9 cellular contexts compared by ENCODE assay signal in the genomic region with DNA sequence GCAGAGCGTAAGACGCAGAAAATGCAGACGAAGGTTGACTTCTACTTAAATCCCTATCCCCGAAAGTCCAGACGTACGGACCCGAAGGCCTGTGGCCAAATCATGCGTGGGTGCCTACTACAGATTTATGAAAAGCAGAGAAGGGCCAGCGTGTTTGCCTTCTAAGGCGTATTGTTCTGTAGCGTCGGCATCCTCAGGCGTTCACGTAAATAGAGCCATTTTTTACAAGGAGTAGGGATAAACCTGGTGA. TPM values are rescaled to one million over a fixed set of nuclear protein-coding genes. Genes with fewer than 3 reads are reported as not detected.
DNase-seq lines count a peak whose midpoint lies in the region; ATAC-seq and TF ChIP-seq lines count a peak whose summit lies in the region.
"Had no signal": no experiment of that assay in that cellular context is flagged by ENCODE, and none has a peak within 500 bp of the region (broad histone marks: within the 10 kb centered on the region; RNA-seq: fewer than 3 reads in every experiment).

No MANE protein-coding gene starts in this region.

- WGBS in transverse colon (ENCODE audit: low coverage in 1 of 2), 2 donors = 26% methylated on average over 14 of the region's 14 CpGs; no CpG with 5 or more reads in 1 of the 2 donors

- no peak overlapping the region for H3K27ac Mint-ChIP-seq in activated naive CD4-positive, alpha-beta T cell treated with anti-CD3 and anti-CD28 coated beads, Interleukin-2, amount 50 U/mL, for 24 hours
- no peak overlapping the region for H3K27ac Mint-ChIP-seq in dendritic cell treated with granulocyte-macrophage colony-stimulating factor and Interleukin-4, amounts not matched to agents 40 ng/mL and 50 ng/mL, for 4 days

- H3K4me1 Mint-ChIP-seq in activated naive CD4-positive, alpha-beta T cell treated with anti-CD3 and anti-CD28 coated beads, Interleukin-2, amount 50 U/mL, for 24 hours = peaks cover 30% of the 10 kb centered on the region
- H3K4me1 Mint-ChIP-seq in dendritic cell treated with granulocyte-macrophage colony-stimulating factor and Interleukin-4, amounts not matched to agents 40 ng/mL and 50 ng/mL, for 4 days (ENCODE audit: low read depth) = peaks cover 25% of the 10 kb centered on the region

- H3K27ac ChIP-seq in mucosa of rectum (ENCODE audit: low read depth in 2 of 2, low read length in 2 of 2) (peak overlapping the region; percentile 84 to 88), transverse colon (peak overlapping the region; percentile 87 to 89 (median 88))

- no peak for TF ChIP-seq CTCF in transverse colon (IDR thresholded peaks at IDR 0.05)

- H3K4me1 ChIP-seq in mucosa of rectum (ENCODE audit: control insufficient read depth in 2 of 2, insufficient read depth in 2 of 2, low read length in 2 of 2) = peaks cover 3 to 11% of the 10 kb centered on the region in 2 donors
- H3K4me1 ChIP-seq in transverse colon = peaks cover 0 to 33% (median 2%) of the 10 kb centered on the region in 4 donors

- H3K36me3 Mint-ChIP-seq in activated naive CD4-positive, alpha-beta T cell treated with anti-CD3 and anti-CD28 coated beads, Interleukin-2, amount 50 U/mL, for 24 hours = no peaks in the 10 kb centered on the region
- no peaks in the 10 kb centered on the region for H3K36me3 Mint-ChIP-seq in dendritic cell treated with granulocyte-macrophage colony-stimulating factor and Interleukin-4, amounts not matched to agents 40 ng/mL and 50 ng/mL, for 4 days (ENCODE audit: low read depth)

- H3K9me3 ChIP-seq in mucosa of rectum (ENCODE audit: control insufficient read depth in 2 of 2, low read length in 2 of 2) (no peaks in the 10 kb centered on the region), transverse colon (no peaks in the 10 kb centered on the region)
- H3K9me3 ChIP-seq: MG63 had no signal

- intact Hi-C loops in dendritic cell treated with granulocyte-macrophage colony-stimulating factor and Interleukin-4, amounts not matched to agents 40 ng/mL and 50 ng/mL, for 4 days (cut with micrococcal nuclease) = loop anchor here (2.0 kb wide), 1 partner anchor 13 kb away; no protein-coding TSS in a partner anchor
- intact Hi-C loops in transverse colon (cut with DNase I; ENCODE audit: low total_unique reads) = no loop called here

- in situ Hi-C loops in transverse colon (cut with MboI; ENCODE audit: low pct_ligation_motif_present in 1 of 4, low pct_unique_long_range_greater_than_20kb in 1 of 4, low sequenced_read_pairs in 3 of 4) = no loop called here

- H3K27me3 Mint-ChIP-seq in activated naive CD4-positive, alpha-beta T cell treated with anti-CD3 and anti-CD28 coated beads, Interleukin-2, amount 50 U/mL, for 24 hours = peaks cover 35% of the 10 kb centered on the region
- peaks cover 58% of the 10 kb centered on the region for H3K27me3 Mint-ChIP-seq in dendritic cell treated with granulocyte-macrophage colony-stimulating factor and Interleukin-4, amounts not matched to agents 40 ng/mL and 50 ng/mL, for 4 days

- H3K27me3 ChIP-seq in mucosa of rectum (ENCODE audit: control insufficient read depth in 2 of 2, insufficient read depth in 2 of 2, low read length in 2 of 2) (peaks cover 0 to 4% of the 10 kb centered on the region in 2 donors), transverse colon (peaks cover 23% of the 10 kb centered on the region)
- H3K27me3 ChIP-seq: MG63 had no signal

- TF ChIP-seq POLR2A in transverse colon (IDR thresholded peaks at IDR 0.05) = no peak

- peak overlapping the region; percentile 63 for H3K4me3 Mint-ChIP-seq in activated naive CD4-positive, alpha-beta T cell treated with anti-CD3 and anti-CD28 coated beads, Interleukin-2, amount 50 U/mL, for 24 hours
- H3K4me3 Mint-ChIP-seq in dendritic cell treated with granulocyte-macrophage colony-stimulating factor and Interleukin-4, amounts not matched to agents 40 ng/mL and 50 ng/mL, for 4 days = peak overlapping the region; percentile 71

- H3K9me3 Mint-ChIP-seq in activated naive CD4-positive, alpha-beta T cell treated with anti-CD3 and anti-CD28 coated beads, Interleukin-2, amount 50 U/mL, for 24 hours = peaks cover 2% of the 10 kb centered on the region
- H3K9me3 Mint-ChIP-seq in dendritic cell treated with granulocyte-macrophage colony-stimulating factor and Interleukin-4, amounts not matched to agents 40 ng/mL and 50 ng/mL, for 4 days = no peaks in the 10 kb centered on the region

- DNase-seq in activated naive CD4-positive, alpha-beta T cell treated with Interleukin-2 at 50 U/mL for 16 hours = no peak
- DNase-seq in transverse colon = no peak
- DNase-seq in NCI-H2196 (lab: John Stamatoyannopoulos, UW; ENCODE audit: unreplicated experiment) = no peak
- no peak for DNase-seq in cerebellar cortex (ENCODE audit: low spot score)

- ATAC-seq in HG03342 (IDR thresholded peaks at IDR 0.05; ENCODE audit: unreplicated experiment) = no peak

- TF ChIP-seq EP300 in transverse colon (IDR thresholded peaks at IDR 0.05; ENCODE audit: low read depth) = no peak

- H3K4me3 ChIP-seq in mucosa of rectum (ENCODE audit: low read length in 2 of 2) = peak overlapping the region; percentile 85 to 88
- H3K4me3 ChIP-seq in transverse colon = peak overlapping the region; percentile 60 to 77 (median 72)

- peak overlapping the region; percentile 74 to 90 for H3K9ac ChIP-seq in mucosa of rectum (ENCODE audit: low read depth in 1 of 2, low read length in 2 of 2)

- H3K36me3 ChIP-seq in mucosa of rectum (ENCODE audit: control insufficient read depth in 2 of 2, insufficient read depth in 2 of 2, low read length in 2 of 2) = no peaks in the 10 kb centered on the region
- H3K36me3 ChIP-seq in transverse colon = no peaks in the 10 kb centered on the region
- H3K36me3 ChIP-seq: MG63 had no signal

RNA-seq across cellular contexts. Expression of gene GIPC2, which starts 0.2 kb away (rescaled TPM):
- 10 to 100 TPM; 14.2 to 40.1 (median 24.1) TPM for total RNA-seq in transverse colon

RNA-seq across cellular contexts. Expression of gene DNAJB4, which starts 40.8 kb away (rescaled TPM):
- 10 to 100 TPM in 2 of 4 donors, 1 to 10 TPM in 2; 4.0 to 30.2 (median 16.9) TPM for total RNA-seq in transverse colon
